Comparison of ENCODE assay signal across 23 cellular contexts in genomic region chr4:175470141-175470540, GRCh38.
DNase-seq lines count a peak whose midpoint lies in the region; ATAC-seq, FAIRE-seq and TF ChIP-seq lines count a peak whose summit lies in the region.
"Had no signal": no experiment of that assay in that cellular context is flagged by ENCODE, and none has a peak within 500 bp of the region (broad histone marks: within the 10 kb centered on the region; RNA-seq: fewer than 3 reads in every experiment).

No MANE protein-coding gene starts in this region.

- H3K27ac Mint-ChIP-seq in astrocyte (ENCODE audit: unreplicated experiment) (peak overlapping the region; percentile 93), GM23338 (no peak overlapping the region)
- H3K27ac Mint-ChIP-seq: activated naive CD4-positive, alpha-beta T cell treated with anti-CD3 and anti-CD28 coated beads, Interleukin-2, amount 10 ng/mL, durations not matched to agents 7 days and 5 days; B cell; brain; immature natural killer cell had no signal

- H3K79me2 ChIP-seq in astrocyte (ENCODE audit: insufficient read depth, low read length) (no peaks in the 10 kb centered on the region), GM23338 (replicated peaks; ENCODE audit: insufficient read depth) (no peaks in the 10 kb centered on the region)

- no peak overlapping the region for H3K4me3 Mint-ChIP-seq in astrocyte (ENCODE audit: unreplicated experiment)
- no peak overlapping the region for H3K4me3 Mint-ChIP-seq in GM23338
- H3K4me3 Mint-ChIP-seq: activated naive CD4-positive, alpha-beta T cell treated with anti-CD3 and anti-CD28 coated beads, Interleukin-2, amount 10 ng/mL, durations not matched to agents 7 days and 5 days; activated T-cell treated with anti-CD3 and anti-CD28 coated beads, Interleukin-2, amount 50 U/mL, for 4 hours; B cell; brain; immature natural killer cell had no signal

- H3K9ac ChIP-seq in astrocyte (ENCODE audit: low read length): no peak overlapping the region

- H3K27me3 Mint-ChIP-seq in astrocyte (ENCODE audit: low read depth, unreplicated experiment) (no peaks in the 10 kb centered on the region), GM23338 (ENCODE audit: insufficient read depth, low read depth, poor library complexity) (peaks cover 5% of the 10 kb centered on the region)
- H3K27me3 Mint-ChIP-seq: activated naive CD4-positive, alpha-beta T cell treated with anti-CD3 and anti-CD28 coated beads, Interleukin-2, amount 10 ng/mL, durations not matched to agents 7 days and 5 days; B cell; brain had no signal

- H3K4me2 ChIP-seq in astrocyte (ENCODE audit: low read length): peak overlapping the region; percentile 57
- H3K4me2 ChIP-seq in GM23338: no peak overlapping the region

- H3F3A ChIP-seq in GM23338 (replicated peaks; ENCODE audit: low read depth): no peaks in the 10 kb centered on the region

- H3K27ac ChIP-seq in astrocyte (ENCODE audit: low read depth, low read length): peak overlapping the region; percentile 2
- no peak overlapping the region for H3K27ac ChIP-seq in GM23338 (ENCODE audit: low read depth)
- H3K27ac ChIP-seq: dorsolateral prefrontal cortex, lower lobe of right lung, pancreas, upper lobe of right lung had no signal

- FAIRE-seq in HTR-8/SVneo (lab: Jason Lieb, UNC) (no peak), astrocyte (lab: Jason Lieb, UNC) (peak; percentile 50)
- FAIRE-seq: D721Med, GM12892, pancreas had no signal

- H3K36me3 Mint-ChIP-seq in astrocyte (ENCODE audit: low read depth, unreplicated experiment) (no peaks in the 10 kb centered on the region), GM23338 (ENCODE audit: low read depth) (peaks cover 21% of the 10 kb centered on the region)
- H3K36me3 Mint-ChIP-seq: activated naive CD4-positive, alpha-beta T cell treated with anti-CD3 and anti-CD28 coated beads, Interleukin-2, amount 10 ng/mL, durations not matched to agents 7 days and 5 days; brain; immature natural killer cell had no signal

- H3K4me1 ChIP-seq in astrocyte (ENCODE audit: insufficient read depth, low read length) (peaks cover 16% of the 10 kb centered on the region), GM23338 (ENCODE audit: insufficient read depth) (no peaks in the 10 kb centered on the region)
- H3K4me1 ChIP-seq: lower lobe of right lung, pancreas, upper lobe of right lung had no signal

- TF ChIP-seq CTCF in astrocyte (IDR thresholded peaks at IDR 0.05; ENCODE audit: insufficient read depth, low read depth, low read length) (no peak), GM23338 (conservative IDR thresholded peaks at IDR 0.05; ENCODE audit: low read depth in 2 of 2) (no peak)

- H3K9me3 ChIP-seq in astrocyte (ENCODE audit: insufficient read depth, low read depth, low read length): peaks cover 4% of the 10 kb centered on the region
- H3K9me3 ChIP-seq: lower lobe of right lung, pancreas, upper lobe of right lung had no signal

- no peak for ATAC-seq in GM23338
- ATAC-seq: activated T-cell treated with anti-CD3 and anti-CD28 coated beads, Interleukin-2, amount 50 U/mL, for 4 hours; lower lobe of right lung; pancreas; upper lobe of right lung had no signal

- H3K27me3 ChIP-seq in astrocyte (ENCODE audit: insufficient read depth, low read length) (no peaks in the 10 kb centered on the region), GM23338 (ENCODE audit: insufficient read depth) (no peaks in the 10 kb centered on the region)
- H3K27me3 ChIP-seq: dorsolateral prefrontal cortex, pancreas, upper lobe of right lung had no signal

- H3K9me3 Mint-ChIP-seq in astrocyte (ENCODE audit: unreplicated experiment): peaks cover 8% of the 10 kb centered on the region
- peaks cover 36% of the 10 kb centered on the region for H3K9me3 Mint-ChIP-seq in GM23338

- DNase-seq in COLO829 (ENCODE audit: low spot score) (peak; percentile 20), HTR-8/SVneo (ENCODE audit: insufficient read length, low spot score) (peak; percentile 35), astrocyte (ENCODE audit: low read depth) (peak; percentile 64), non-pigmented ciliary epithelial cell (ENCODE audit: low read depth) (peak; percentile 36), GM23338 (ENCODE audit: low spot score) (no peak), cerebellum (ENCODE audit: low spot score) (no peak), SIG-M5 treated with dmso at 0.1 percent for 504 hours (lab: John Stamatoyannopoulos, UW; ENCODE audit: unreplicated experiment) (no peak)
- DNase-seq in activated CD4-positive, alpha-beta T cell treated with anti-CD3 and anti-CD28 coated beads for 4 hours: no peak
- DNase-seq: activated CD4-positive, alpha-beta T cell treated with anti-CD3 and anti-CD28 coated beads, Interleukin-2, amount 50 U/mL, for 4 hours; activated naive CD4-positive, alpha-beta T cell treated with anti-CD3 and anti-CD28 coated beads, Interleukin-2, amount 10 ng/mL, durations not matched to agents 7 days and 5 days; activated T-cell treated with anti-CD3 and anti-CD28 coated beads, Interleukin-2, amount 50 U/mL, for 4 hours; dorsolateral prefrontal cortex; GDM1; immature natural killer cell; lower lobe of right lung; NCI-H2171 treated with DMSO at 0.1 percent for 48 hours; pancreas; stimulated activated CD4-positive, alpha-beta T cell treated with anti-CD3 and anti-CD28 coated beads, Interleukin-2, amount 100 ng/mL, for 48 hours; upper lobe of right lung had no signal

- no peaks in the 10 kb centered on the region for H3K36me3 ChIP-seq in astrocyte (ENCODE audit: insufficient read depth, low read length)
- H3K36me3 ChIP-seq in GM23338 (ENCODE audit: insufficient read depth): no peaks in the 10 kb centered on the region
- H3K36me3 ChIP-seq: lower lobe of right lung, pancreas, upper lobe of right lung had no signal

- no peak overlapping the region for H3K4me3 ChIP-seq in astrocyte (ENCODE audit: insufficient read depth, low read depth, low read length)
- H3K4me3 ChIP-seq in GM23338: no peak overlapping the region
- H3K4me3 ChIP-seq: dorsolateral prefrontal cortex, lower lobe of right lung, pancreas, upper lobe of right lung had no signal

- no peaks in the 10 kb centered on the region for H4K20me1 ChIP-seq in astrocyte (ENCODE audit: insufficient read depth, low read length)
- no peaks in the 10 kb centered on the region for H4K20me1 ChIP-seq in GM23338 (replicated peaks; ENCODE audit: insufficient read depth)

- H3K4me1 Mint-ChIP-seq in astrocyte (ENCODE audit: low read depth, unreplicated experiment) (peaks cover 20% of the 10 kb centered on the region), GM23338 (no peaks in the 10 kb centered on the region)
- H3K4me1 Mint-ChIP-seq: activated naive CD4-positive, alpha-beta T cell treated with anti-CD3 and anti-CD28 coated beads, Interleukin-2, amount 10 ng/mL, durations not matched to agents 7 days and 5 days; B cell; immature natural killer cell had no signal

- H2AFZ ChIP-seq in astrocyte (ENCODE audit: low read depth, low read length) (no peak overlapping the region), GM23338 (no peak overlapping the region)

- no peaks in the 10 kb centered on the region for H3K9me2 ChIP-seq in GM23338 (ENCODE audit: insufficient read depth)

TF ChIP-seq in GM23338, 12 proteins besides CTCF, POLR2A, EP300 and RAD21 (continues in another document):
- TF ChIP-seq POLR2AphosphoS5 (IDR thresholded peaks at IDR 0.05; ENCODE audit: low read depth): no peak
- no peak for TF ChIP-seq NANOG (IDR thresholded peaks at IDR 0.05; ENCODE audit: borderline replicate concordance)

Comparison
In these comparisons a context has a peak if more than half of its experiments do, and no peak if none do; other contexts are left out.
1. DNase-seq: peak in COLO829 (single experiment), HTR-8/SVneo (single experiment), astrocyte (single experiment) and non-pigmented ciliary epithelial cell (single experiment); none in GM23338 (single experiment), activated CD4-positive, alpha-beta T cell treated with anti-CD3 and anti-CD28 coated beads for 4 hours (0 of 2), cerebellum (single experiment) and SIG-M5 treated with dmso at 0.1 percent for 504 hours (single experiment).